ENCODE assay signal across 6 cellular contexts in the genomic region with DNA sequence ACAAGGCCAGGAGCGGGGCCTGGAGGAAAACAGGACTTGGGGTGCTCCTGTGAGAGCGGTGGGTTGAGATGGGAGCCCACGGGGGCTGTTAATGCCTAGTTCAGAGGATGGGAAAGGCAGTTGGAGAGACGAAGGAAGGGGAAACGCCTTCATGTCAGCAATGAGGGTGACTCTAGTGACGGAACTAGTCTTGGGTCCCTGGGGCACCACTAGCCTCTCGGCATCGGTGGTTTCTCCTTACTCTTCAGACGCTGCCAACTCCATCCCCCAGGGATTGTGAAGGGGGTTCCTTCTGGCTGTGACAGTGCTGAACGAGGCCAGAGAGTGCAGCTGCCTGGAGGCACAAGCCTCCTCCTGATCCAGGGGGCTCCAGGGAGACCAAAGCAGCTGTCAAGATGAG. TPM values are rescaled to one million over a fixed set of nuclear protein-coding genes. Genes with fewer than 3 reads are reported as not detected.
DNase-seq lines count a peak whose midpoint lies in the region; FAIRE-seq and TF ChIP-seq lines count a peak whose summit lies in the region.

No MANE protein-coding gene starts in this region.

- H3K36me3 ChIP-seq in muscle layer of duodenum (ENCODE audit: control insufficient read depth in 1 of 2, insufficient read depth in 2 of 2, low read length in 2 of 2), result peaks cover 3 to 12% of the 10 kb centered on the region in 2 donors

- no peak for DNase-seq in NCI-H1105 treated with DMSO at 0.1 percent for 48 hours (lab: John Stamatoyannopoulos, UW)
- no peak for DNase-seq in H54 (ENCODE audit: insufficient read length, low spot score)
- no peak for DNase-seq in A172 (ENCODE audit: low spot score)

- H3K27me3 ChIP-seq in muscle layer of duodenum (ENCODE audit: low read depth, low read length), result no peaks in the 10 kb centered on the region

- no peak for TF ChIP-seq CTCF in GM12875 (IDR thresholded peaks at IDR 0.05; ENCODE audit: borderline replicate concordance, insufficient read depth, low read depth, low read length)

- FAIRE-seq in H54 (lab: Jason Lieb, UNC), result no peak

- TF ChIP-seq POLR2A in H54 (IDR thresholded peaks at IDR 0.05; ENCODE audit: low read depth, low read length), result no peak

- H3K27ac ChIP-seq in angular gyrus (ENCODE audit: low read depth, low read length), result peak overlapping the region; percentile 90
- H3K27ac ChIP-seq in muscle layer of duodenum (ENCODE audit: low read length), result peak overlapping the region; percentile 82

- H3K4me3 ChIP-seq in GM12875 (ENCODE audit: low read depth, low read length) (peak overlapping the region; percentile 100), muscle layer of duodenum (ENCODE audit: low read depth in 1 of 2, low read length in 2 of 2) (peak overlapping the region; percentile 65 to 78)

- H3K9me3 ChIP-seq in muscle layer of duodenum (ENCODE audit: control insufficient read depth in 1 of 2, low read length in 2 of 2), result no peaks in the 10 kb centered on the region

- peaks cover 15 to 24% of the 10 kb centered on the region in 2 donors for H3K4me1 ChIP-seq in muscle layer of duodenum (ENCODE audit: control insufficient read depth in 1 of 2, insufficient read depth in 2 of 2, low read length in 2 of 2)

RNA-seq across cellular contexts. Expression of gene CAMTA2, which starts 0.7 kb away (rescaled TPM):
- 2.4 and 7.1 TPM in 2 replicates for total RNA-seq in A172 (2014; rRNA removed; shearing (Covaris generic))

RNA-seq across cellular contexts. Expression of gene INCA1, which starts 9.2 kb away (rescaled TPM):
- 0.88 and 1.5 TPM in 2 replicates for total RNA-seq in A172 (2014; rRNA removed; shearing (Covaris generic))

RNA-seq across cellular contexts. Expression of gene KIF1C, which starts 9.6 kb away (rescaled TPM):
- total RNA-seq in A172 (2014; rRNA removed; shearing (Covaris generic)), result 123 and 125 TPM in 2 replicates

RNA-seq across cellular contexts. Expression of gene SPAG7, which starts 20.6 kb away (rescaled TPM):
- 74.4 and 90.6 TPM in 2 replicates for total RNA-seq in A172 (2014; rRNA removed; shearing (Covaris generic))

RNA-seq across cellular contexts. Expression of gene ENO3, which starts 37.2 kb away (rescaled TPM):
- 4.0 and 12.3 TPM in 2 replicates for total RNA-seq in A172 (2014; rRNA removed; shearing (Covaris generic))
